10 cellular contexts compared by ENCODE assay signal in the genomic region with DNA sequence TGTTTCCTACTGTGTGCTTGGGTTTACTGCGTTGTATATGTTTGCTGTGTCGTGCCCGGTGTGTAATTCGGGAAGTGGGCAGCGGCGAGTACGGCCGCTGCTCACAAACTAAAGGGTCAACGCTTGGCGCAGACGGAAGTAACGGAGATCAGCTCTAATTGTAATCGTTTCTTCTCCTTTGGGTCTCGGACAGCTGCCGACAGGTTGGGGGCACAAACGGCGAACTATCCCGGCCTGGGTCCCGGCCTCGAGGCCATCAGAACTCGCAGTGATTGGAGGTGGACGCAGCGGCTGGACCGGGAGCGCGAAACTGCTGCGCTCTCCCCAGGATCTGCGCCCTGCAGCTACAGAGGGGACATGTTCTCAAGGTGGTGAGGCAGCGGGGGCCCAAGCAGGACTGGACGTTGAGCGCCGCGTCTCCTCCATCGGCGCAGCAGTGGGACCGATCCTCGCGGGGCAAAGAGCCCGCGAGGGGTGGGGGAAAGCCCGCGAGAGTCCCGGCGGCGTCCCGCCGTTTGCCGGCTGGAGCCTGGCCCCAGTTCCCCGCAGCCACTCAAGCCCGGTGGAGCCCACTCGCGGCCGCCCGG. TPM values are rescaled to one million over a fixed set of nuclear protein-coding genes. Genes with fewer than 3 reads are reported as not detected.
DNase-seq lines count a peak whose midpoint lies in the region; FAIRE-seq and TF ChIP-seq lines count a peak whose summit lies in the region.
"Had no signal": no experiment of that assay in that cellular context is flagged by ENCODE, and none has a peak within 500 bp of the region (broad histone marks: within the 10 kb centered on the region; RNA-seq: fewer than 3 reads in every experiment).

No MANE protein-coding gene starts in this region.

- peak overlapping the region; percentile 75 for H2AFZ ChIP-seq in astrocyte (ENCODE audit: low read depth, low read length)

- peak overlapping the region; percentile 13; the same call in 1 of the 2 replicates for H3K4me3 ChIP-seq in MG63
- H3K4me3 ChIP-seq in astrocyte (ENCODE audit: insufficient read depth, low read depth, low read length) = peak overlapping the region; percentile 33
- H3K4me3 ChIP-seq in kidney (ENCODE audit: low read length in 2 of 2) = peak overlapping the region; percentile 3 to 56
- H3K4me3 ChIP-seq in spleen = peak overlapping the region; percentile 0 to 68 (median 45)

- H3K27me3 ChIP-seq in MG63 (peaks cover 35% of the 10 kb centered on the region), astrocyte (ENCODE audit: insufficient read depth, low read length) (peaks cover 30% of the 10 kb centered on the region), spleen (replicated peaks in 1 of 7) (peaks cover 0 to 100% (median 81%) of the 10 kb centered on the region in 7 donors)

- H4K20me1 ChIP-seq in astrocyte (ENCODE audit: insufficient read depth, low read length) = no peaks in the 10 kb centered on the region

- H3K4me1 Mint-ChIP-seq in astrocyte (ENCODE audit: low read depth, unreplicated experiment) = no peaks in the 10 kb centered on the region

- H3K4me3 Mint-ChIP-seq in astrocyte (ENCODE audit: unreplicated experiment) = peak overlapping the region; percentile 84

- H3K9me3 Mint-ChIP-seq in astrocyte (ENCODE audit: unreplicated experiment) = peaks cover 4% of the 10 kb centered on the region

- WGBS in spleen, 5 donors = 0 to 56% (median 4%) methylated on average over 10 to 54 of the region's 54 CpGs

- TF ChIP-seq CTCF in astrocyte (IDR thresholded peaks at IDR 0.05; ENCODE audit: insufficient read depth, low read depth, low read length) (no peak), kidney (IDR thresholded peaks at IDR 0.05; ENCODE audit: borderline replicate concordance, extremely low read depth, insufficient read depth) (no peak), spleen (IDR thresholded peaks at IDR 0.05 in 8 of 11, conservative IDR thresholded peaks at IDR 0.05 in 3 of 11) (no peak)

- H3K4me1 ChIP-seq in astrocyte (ENCODE audit: insufficient read depth, low read length) (no peaks in the 10 kb centered on the region), kidney (ENCODE audit: control insufficient read depth in 1 of 2, insufficient read depth in 1 of 2, low read depth in 1 of 2, low read length in 2 of 2) (peaks cover 0 to 5% of the 10 kb centered on the region in 2 donors), spleen (peaks cover 0 to 29% (median 8%) of the 10 kb centered on the region in 6 donors)

- peaks cover 46% of the 10 kb centered on the region for H3K27me3 Mint-ChIP-seq in astrocyte (ENCODE audit: low read depth, unreplicated experiment)

- H3K27ac Mint-ChIP-seq in astrocyte (ENCODE audit: unreplicated experiment) = peak overlapping the region; percentile 1

- H3K36me3 ChIP-seq in MG63 (no peaks in the 10 kb centered on the region), astrocyte (ENCODE audit: insufficient read depth, low read length) (no peaks in the 10 kb centered on the region), kidney (ENCODE audit: control insufficient read depth in 1 of 2, insufficient read depth in 2 of 2, low read length in 2 of 2) (no peaks in the 10 kb centered on the region), spleen (no peaks in the 10 kb centered on the region)

- no peak for DNase-seq in MG63
- DNase-seq in astrocyte (ENCODE audit: low read depth) = no peak
- no peak for DNase-seq in kidney
- DNase-seq in spleen = no peak
- DNase-seq in NCI-H226 = no peak
- no peak for DNase-seq in NCI-H1436 (lab: John Stamatoyannopoulos, UW)
- no peak for DNase-seq in HUDEP-2 (lab: John Stamatoyannopoulos, UW; ENCODE audit: unreplicated experiment in 76 of 76)
- DNase-seq: activated gamma-delta T cell treated with Interleukin-2 at 50 U/mL for 16 hours had no signal

- H3K9me3 ChIP-seq in MG63 (no peaks in the 10 kb centered on the region), astrocyte (ENCODE audit: insufficient read depth, low read depth, low read length) (no peaks in the 10 kb centered on the region), kidney (ENCODE audit: control insufficient read depth in 1 of 2, low read length in 2 of 2) (no peaks in the 10 kb centered on the region), spleen (no peaks in the 10 kb centered on the region)

- H3K27ac ChIP-seq in astrocyte (ENCODE audit: low read depth, low read length) (no peak overlapping the region), kidney (ENCODE audit: low read depth in 2 of 2, low read length in 2 of 2) (no peak overlapping the region), spleen (no peak overlapping the region)
- H3K27ac ChIP-seq: KMS-11 had no signal

- peak overlapping the region; percentile 14 for H3K9ac ChIP-seq in astrocyte (ENCODE audit: low read length)
- peak overlapping the region in 1 of 2 donors; percentile 7 for H3K9ac ChIP-seq in kidney (ENCODE audit: low read length in 2 of 2)
- H3K9ac ChIP-seq: KMS-11 had no signal

- FAIRE-seq in astrocyte (lab: Jason Lieb, UNC) = no peak
- no peak for FAIRE-seq in kidney (lab: Jason Lieb, UNC)
- FAIRE-seq: keratinocyte had no signal

- H3K4me2 ChIP-seq in astrocyte (ENCODE audit: low read length) = peak overlapping the region; percentile 80
- H3K4me2 ChIP-seq: KMS-11 had no signal

- H3K36me3 Mint-ChIP-seq in astrocyte (ENCODE audit: low read depth, unreplicated experiment) = no peaks in the 10 kb centered on the region

- no peak for TF ChIP-seq POLR2A in spleen (IDR thresholded peaks at IDR 0.05)

- no peaks in the 10 kb centered on the region for H3K79me2 ChIP-seq in astrocyte (ENCODE audit: insufficient read depth, low read length)

- intact Hi-C loops in kidney (cut with DNase I) (no loop called here), spleen (cut with DNase I; ENCODE audit: low total_unique reads) (no loop called here)

RNA-seq across cellular contexts. Expression of a gene that starts 0.5 kb away (rescaled TPM):
- not detected in 2 replicates for total RNA-seq in MG63 (2014; rRNA removed; shearing (Covaris generic); ENCODE audit: low replicate concordance)
- 0.31 and 0.36 TPM in 2 replicates for total RNA-seq in astrocyte
- not detected for total RNA-seq in kidney
- not detected for polyA plus RNA-seq in kidney (ENCODE audit: insufficient read depth, low read depth, low replicate concordance)
- not detected for total RNA-seq in spleen
- not detected for polyA plus RNA-seq in spleen
- polyA plus RNA-seq: keratinocyte had no signal
